Comparison of ENCODE assay signal across 9 cellular contexts in genomic region chr12:1531654-1532366, GRCh38.
DNase-seq lines count a peak whose midpoint lies in the region; ATAC-seq and TF ChIP-seq lines count a peak whose summit lies in the region.
"Had no signal": no experiment of that assay in that cellular context is flagged by ENCODE, and none has a peak within 500 bp of the region (broad histone marks: within the 10 kb centered on the region; RNA-seq: fewer than 3 reads in every experiment).

No MANE protein-coding gene starts in this region.

- POLR2A ChIA-PET in CD4-positive, alpha-beta T cell (lab: Charles Lee): no interaction called here

- no peak overlapping the region for H3K27ac Mint-ChIP-seq in CD4-positive, alpha-beta T cell
- peak overlapping the region; percentile 74 for H3K27ac Mint-ChIP-seq in chondrocyte (ENCODE audit: unreplicated experiment)

- H3K4me1 Mint-ChIP-seq in CD4-positive, alpha-beta T cell (ENCODE audit: low read depth): peaks cover 28% of the 10 kb centered on the region
- H3K4me1 Mint-ChIP-seq in chondrocyte (ENCODE audit: low read depth): peaks cover 78% of the 10 kb centered on the region

- peaks cover 86% of the 10 kb centered on the region for H3K27me3 ChIP-seq in CD4-positive, alpha-beta T cell (ENCODE audit: control insufficient read depth, insufficient read depth, low read length)
- H3K27me3 ChIP-seq in neural cell (ENCODE audit: insufficient read depth, low read depth, low read length): no peaks in the 10 kb centered on the region

- DNase-seq in CD4-positive, alpha-beta T cell: no peak
- DNase-seq in HFF-Myc (ENCODE audit: extremely low read depth, low read depth) (no peak), chondrocyte (ENCODE audit: low spot score) (no peak), NCI-H2107 treated with DMSO at 0.1 percent for 48 hours (lab: John Stamatoyannopoulos, UW; ENCODE audit: unreplicated experiment) (no peak), iPS-NIHi11 (ENCODE audit: low spot score) (no peak), HCEC 1CT (no peak)

- H3K79me2 ChIP-seq in neural cell (replicated peaks; ENCODE audit: insufficient read depth, low read length): peaks cover 89% of the 10 kb centered on the region

- no peaks in the 10 kb centered on the region for H3K36me3 Mint-ChIP-seq in CD4-positive, alpha-beta T cell (ENCODE audit: low read depth)
- H3K36me3 Mint-ChIP-seq in chondrocyte (ENCODE audit: low read depth): no peaks in the 10 kb centered on the region

- H3K27ac ChIP-seq in CD4-positive, alpha-beta T cell (ENCODE audit: low read depth, low read length): no peak overlapping the region
- H3K27ac ChIP-seq in neural cell (ENCODE audit: low read length): no peak overlapping the region
- H3K27ac ChIP-seq: PC-9 had no signal

- no peaks in the 10 kb centered on the region for H4K20me1 ChIP-seq in neural cell (ENCODE audit: insufficient read depth)

- TF ChIP-seq CTCF in CD4-positive, alpha-beta T cell (IDR thresholded peaks at IDR 0.05): no peak
- TF ChIP-seq CTCF in HFF-Myc (IDR thresholded peaks at IDR 0.05; ENCODE audit: low read depth, low read length, missing control alignments): no peak
- no peak for TF ChIP-seq CTCF in chondrocyte (IDR thresholded peaks at IDR 0.05)
- no peak for TF ChIP-seq CTCF in neural cell (IDR thresholded peaks at IDR 0.05; ENCODE audit: poor library complexity, severe bottlenecking)

- H3K4me3 Mint-ChIP-seq in CD4-positive, alpha-beta T cell: peak overlapping the region; percentile 78
- peak overlapping the region; percentile 80 for H3K4me3 Mint-ChIP-seq in chondrocyte (ENCODE audit: unreplicated experiment)

- TF ChIP-seq RAD21 in neural cell (conservative IDR thresholded peaks at IDR 0.05): no peak

- H3F3A ChIP-seq in neural cell (ENCODE audit: insufficient read depth, low read length, poor library complexity, severe bottlenecking): no peaks in the 10 kb centered on the region

- peak overlapping the region; percentile 46 for H3K4me2 ChIP-seq in neural cell (ENCODE audit: low read length)
- H3K4me2 ChIP-seq: PC-9 had no signal

- CTCF ChIA-PET in CD4-positive, alpha-beta T cell (lab: Charles Lee): interaction anchor here (1.2 kb wide), 1 partner anchor 51 kb away, joined by 3 read pairs; no protein-coding TSS in a partner anchor

- H3K9me3 ChIP-seq in CD4-positive, alpha-beta T cell (ENCODE audit: control insufficient read depth, low read length): no peaks in the 10 kb centered on the region
- no peaks in the 10 kb centered on the region for H3K9me3 ChIP-seq in neural cell (ENCODE audit: low read length)

- no peaks in the 10 kb centered on the region for H3K9me3 Mint-ChIP-seq in CD4-positive, alpha-beta T cell
- no peaks in the 10 kb centered on the region for H3K9me3 Mint-ChIP-seq in chondrocyte (ENCODE audit: low read depth)

- no peak for ATAC-seq in CD4-positive, alpha-beta T cell (ENCODE audit: poor library complexity)
- ATAC-seq in HG02610 (IDR thresholded peaks at IDR 0.05; ENCODE audit: unreplicated experiment): no peak

- intact Hi-C loops in CD4-positive, alpha-beta T cell (cut with DNase I, micrococcal nuclease): no loop called here

- no peak for TF ChIP-seq EP300 in neural cell (conservative IDR thresholded peaks at IDR 0.05; ENCODE audit: poor library complexity, severe bottlenecking)

- H2AFZ ChIP-seq in neural cell (ENCODE audit: low read depth, low read length): peak overlapping the region; percentile 36
- H2AFZ ChIP-seq: PC-9 had no signal

- H3K9ac ChIP-seq in neural cell (ENCODE audit: low read length): peak overlapping the region; percentile 77

- H3K36me3 ChIP-seq in neural cell (ENCODE audit: insufficient read depth, low read length): no peaks in the 10 kb centered on the region

- H3K9me2 ChIP-seq in neural cell (ENCODE audit: insufficient read depth, low read length): no peaks in the 10 kb centered on the region

- peaks cover 74% of the 10 kb centered on the region for H3K27me3 Mint-ChIP-seq in CD4-positive, alpha-beta T cell
- H3K27me3 Mint-ChIP-seq in chondrocyte (ENCODE audit: low read depth): no peaks in the 10 kb centered on the region

- H3K4me3 ChIP-seq in HFF-Myc (replicated peaks; ENCODE audit: low read depth, low read length): peak overlapping the region; percentile 50
- H3K4me3 ChIP-seq in neural cell (ENCODE audit: low read length): peak overlapping the region; percentile 83
- H3K4me3 ChIP-seq: PC-9 had no signal

TF ChIP-seq in neural cell, 6 proteins besides CTCF, POLR2A, EP300 and RAD21:
- TF ChIP-seq MXI1 (conservative IDR thresholded peaks at IDR 0.05; ENCODE audit: poor library complexity, severe bottlenecking) (no peak), POLR2AphosphoS5 (IDR thresholded peaks at IDR 0.05) (no peak), EZH2 (IDR thresholded peaks at IDR 0.05; ENCODE audit: borderline replicate concordance, insufficient read depth, low read length, poor library complexity, severe bottlenecking) (no peak), REST (IDR thresholded peaks at IDR 0.05; ENCODE audit: borderline replicate concordance) (no peak), TAF1 (IDR thresholded peaks at IDR 0.05; ENCODE audit: low read depth) (no peak), SMC3 (conservative IDR thresholded peaks at IDR 0.05; ENCODE audit: poor library complexity) (no peak)
